8 cellular contexts compared by ENCODE assay signal in the genomic region with DNA sequence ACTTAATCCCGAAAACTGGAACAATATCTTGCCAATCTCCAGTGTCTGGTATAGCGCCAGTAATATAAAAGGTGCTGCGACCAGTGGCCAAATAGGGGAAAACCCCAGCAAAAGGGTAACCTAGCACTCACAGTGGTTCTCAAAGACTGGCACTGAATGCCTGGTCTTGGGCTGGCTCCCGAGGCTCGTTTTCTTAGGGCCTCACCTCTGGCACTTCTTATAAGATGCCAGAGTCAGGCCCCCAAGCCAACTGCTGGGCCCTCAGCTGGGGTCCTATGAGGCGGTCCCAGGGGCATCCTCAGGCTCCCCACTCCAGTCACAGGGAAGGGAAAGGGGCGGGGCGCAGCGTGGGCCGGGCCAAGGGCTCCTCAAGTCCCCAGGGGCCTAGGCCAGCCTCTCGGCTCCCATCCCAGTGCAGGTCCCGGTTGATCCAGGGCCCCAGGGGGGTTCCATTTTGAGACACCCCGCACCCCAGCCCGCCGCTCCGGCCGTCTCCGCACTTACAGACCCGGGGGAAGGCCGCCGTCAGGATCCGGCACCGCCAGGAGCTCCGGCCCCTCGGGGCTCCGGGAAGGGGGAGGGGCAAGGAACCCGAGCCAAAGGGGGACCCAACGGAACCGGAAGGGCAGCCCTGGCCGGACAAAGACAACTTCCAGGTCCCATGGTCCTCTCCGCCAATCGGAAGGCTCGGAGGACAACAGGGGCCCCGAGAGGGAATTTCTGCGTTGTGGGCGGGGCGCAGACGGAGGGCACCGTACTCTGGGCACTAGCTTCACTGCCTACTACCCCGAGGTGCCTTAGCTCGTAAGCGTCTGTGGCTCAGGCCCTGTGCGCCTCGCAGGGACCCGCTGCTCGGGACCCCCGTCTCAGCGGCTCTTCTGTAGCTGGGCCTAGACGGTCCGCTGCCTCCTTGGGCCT.
DNase-seq lines count a peak whose midpoint lies in the region; ATAC-seq lines count a peak whose summit lies in the region.

A gene with protein sequence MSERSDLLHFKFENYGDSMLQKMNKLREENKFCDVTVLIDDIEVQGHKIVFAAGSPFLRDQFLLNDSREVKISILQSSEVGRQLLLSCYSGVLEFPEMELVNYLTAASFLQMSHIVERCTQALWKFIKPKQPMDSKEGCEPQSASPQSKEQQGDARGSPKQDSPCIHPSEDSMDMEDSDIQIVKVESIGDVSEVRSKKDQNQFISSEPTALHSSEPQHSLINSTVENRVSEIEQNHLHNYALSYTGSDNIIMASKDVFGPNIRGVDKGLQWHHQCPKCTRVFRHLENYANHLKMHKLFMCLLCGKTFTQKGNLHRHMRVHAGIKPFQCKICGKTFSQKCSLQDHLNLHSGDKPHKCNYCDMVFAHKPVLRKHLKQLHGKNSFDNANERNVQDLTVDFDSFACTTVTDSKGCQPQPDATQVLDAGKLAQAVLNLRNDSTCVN (minus strand): TSS at position 580 of the 918 bp plus-strand sequence. CDS start 11,578 bp downstream, outside the sequence.

- ATAC-seq in GM19043 (IDR thresholded peaks at IDR 0.05; ENCODE audit: low read depth, unreplicated experiment): peak; percentile 95
- ATAC-seq in HG03354 (IDR thresholded peaks at IDR 0.05; ENCODE audit: poor library complexity, severe bottlenecking, unreplicated experiment): peak; percentile 98
- peak; percentile 98 for ATAC-seq in activated CD4-positive, CD25-positive, alpha-beta regulatory T cell treated with anti-CD3 and anti-CD28 coated beads, Interleukin-2, amount 50 U/mL, for 24 hours

- DNase-seq in AG20443 (ENCODE audit: low spot score): peak; percentile 98
- peak; percentile 51 to 81 for DNase-seq in NCI-H446 (lab: John Stamatoyannopoulos, UW)
- peak; percentile 48 to 78 for DNase-seq in cerebellar nuclear complex (lab: John Stamatoyannopoulos, UW)
- DNase-seq in kidney glomerular epithelial cell (lab: John Stamatoyannopoulos, UW): peak; percentile 92
- DNase-seq in stimulated activated CD4-positive, alpha-beta T cell treated with anti-CD3 and anti-CD28 coated beads, Interleukin-1b, Interleukin-23, amount 100 ng/mL, for 1 hour (ENCODE audit: low read depth in 2 of 2): peak; percentile 66 to 85

Comparison
In these comparisons a context has a peak if more than half of its experiments do, and no peak if none do; other contexts are left out.
1. Peak in every context shown above with its lines: DNase-seq and ATAC-seq.